Comparison of ENCODE assay signal across 18 cellular contexts in the genomic region with DNA sequence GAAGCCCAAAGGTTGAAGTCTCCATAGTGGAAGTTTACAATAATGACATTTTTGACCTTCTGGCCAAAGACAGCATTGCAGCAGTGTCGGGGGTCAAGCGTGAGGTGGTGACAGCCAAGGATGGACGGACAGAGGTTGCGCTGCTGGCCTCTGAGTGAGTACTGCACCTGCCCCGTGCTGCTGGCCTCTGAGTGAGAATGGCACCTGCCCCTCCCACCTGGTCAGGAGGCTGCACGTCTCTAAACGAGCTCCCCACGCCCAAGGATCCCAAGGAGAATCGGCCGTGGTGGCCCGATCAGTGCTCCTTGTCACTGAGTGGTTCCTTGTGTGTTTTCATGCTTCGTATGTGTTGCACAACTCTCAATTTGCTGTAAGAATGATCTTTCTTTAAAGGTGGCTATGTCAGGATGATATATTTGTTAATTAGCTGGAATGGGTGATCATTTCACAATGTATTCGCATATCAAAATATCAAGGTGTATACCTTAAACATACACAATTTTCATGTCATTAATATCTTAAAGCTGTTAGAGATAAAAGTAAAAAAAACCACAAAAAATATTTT. TPM values are rescaled to one million over a fixed set of nuclear protein-coding genes. Genes with fewer than 3 reads are reported as not detected.
DNase-seq lines count a peak whose midpoint lies in the region; ATAC-seq, FAIRE-seq and TF ChIP-seq lines count a peak whose summit lies in the region.
"Had no signal": no experiment of that assay in that cellular context is flagged by ENCODE, and none has a peak within 500 bp of the region (broad histone marks: within the 10 kb centered on the region; RNA-seq: fewer than 3 reads in every experiment).

No MANE protein-coding gene starts in this region.

- no peak overlapping the region for H3K23ac ChIP-seq in IMR-90 (ENCODE audit: low read depth, low read length)

- CTCF ChIA-PET in IMR-90 (lab: Yijun Ruan, JAX): interaction anchor here (0.6 kb wide), 1 partner anchor 1425 kb away, joined by 3 read pairs; no protein-coding TSS in a partner anchor
- CTCF ChIA-PET in HepG2 (lab: Yijun Ruan, JAX; ENCODE audit: low intra/inter-chr PET ratio, low total read pairs): no interaction called here

- no peak overlapping the region for H3K14ac ChIP-seq in IMR-90 (replicated peaks; ENCODE audit: low read depth, low read length)

- H4K8ac ChIP-seq in IMR-90 (ENCODE audit: low read depth in 2 of 2, low read length in 2 of 2): no peak overlapping the region

- no peak overlapping the region for H2BK15ac ChIP-seq in IMR-90 (ENCODE audit: low read depth, low read length)

- no peak overlapping the region for H4K91ac ChIP-seq in IMR-90 (ENCODE audit: insufficient read depth, low read depth, low read length)

- 95 to 96% (median 96%) methylated on average over 13 of the region's 13 CpGs for WGBS in heart left ventricle, 4 donors
- WGBS in IMR-90 (ENCODE audit: extremely low coverage in 2 of 2, insufficient read length in 1 of 2), 2 experiments: 92% methylated on average over 2 of the region's 13 CpGs; no CpG with 5 or more reads in 1 of the 2 experiments
- WGBS in HepG2 (ENCODE audit: low lambda C conversion rate): 21% methylated on average over 13 of the region's 13 CpGs

- H3K56ac ChIP-seq in IMR-90 (ENCODE audit: extremely low read depth, insufficient read depth, low read length): no peak overlapping the region

- FAIRE-seq in HepG2 (lab: Jason Lieb, UNC): no peak
- FAIRE-seq: G401.6, GM12891, H1 had no signal

- H3K4me1 ChIP-seq in heart left ventricle: peaks cover 0 to 40% (median 22%) of the 10 kb centered on the region in 12 donors
- H3K4me1 ChIP-seq in IMR-90 (ENCODE audit: control insufficient read depth, insufficient read depth, low read length): peaks cover 4% of the 10 kb centered on the region; the same call in 1 of the 2 replicates
- peaks cover 24% of the 10 kb centered on the region for H3K4me1 ChIP-seq in HepG2 (ENCODE audit: insufficient read depth, low read length)
- peaks cover 7% of the 10 kb centered on the region in 2 donors for H3K4me1 ChIP-seq in gastrocnemius medialis

- H3K79me2 ChIP-seq in HepG2 (ENCODE audit: insufficient read depth, low read length): no peaks in the 10 kb centered on the region

- H3K4me2 ChIP-seq in IMR-90 (ENCODE audit: low read depth, low read length) (no peak overlapping the region), HepG2 (ENCODE audit: low read depth, low read length) (no peak overlapping the region)
- H3K4me2 ChIP-seq: BLaER1 treated with 17β-estradiol and CSF1 and Interleukin-3, amounts not matched to agents 10 nM and 100 nM had no signal

- dilution Hi-C loops in IMR-90 (cut with HindIII; ENCODE audit: low sequenced_read_pairs, unreplicated experiment): no loop called here

- TF ChIP-seq CTCF in heart left ventricle (IDR thresholded peaks at IDR 0.05): no peak
- TF ChIP-seq CTCF in IMR-90 (conservative IDR thresholded peaks at IDR 0.05; ENCODE audit: low read depth, low read length): no peak
- TF ChIP-seq CTCF in HepG2 (CRISPR knock-in tag; IDR thresholded peaks at IDR 0.05): no peak
- no peak for TF ChIP-seq CTCF in gastrocnemius medialis (IDR thresholded peaks at IDR 0.05 in 4 of 5, conservative IDR thresholded peaks at IDR 0.05 in 1 of 5)

- H2BK120ac ChIP-seq in IMR-90 (ENCODE audit: low read depth, low read length): no peak overlapping the region

- no peak overlapping the region for H2AK5ac ChIP-seq in IMR-90 (ENCODE audit: low read depth, low read length)

- no peak overlapping the region for H2AK9ac ChIP-seq in IMR-90 (replicated peaks; ENCODE audit: low read depth, low read length, poor library complexity)

- no peaks in the 10 kb centered on the region for H3K79me1 ChIP-seq in IMR-90 (ENCODE audit: low read depth in 1 of 2, low read length in 2 of 2)

- no peak overlapping the region for H2BK20ac ChIP-seq in IMR-90 (ENCODE audit: low read depth, low read length)

- no TSS peak for BruUV-seq in IMR-90 (replicated peaks; lab: Mats Ljungman, UMichigan)
- BruUV-seq in HepG2 (replicated peaks; lab: Mats Ljungman, UMichigan): no TSS peak

- H3K18ac ChIP-seq in IMR-90 (ENCODE audit: low read depth, low read length): no peak overlapping the region

- peaks cover 0 to 8% (median 0%) of the 10 kb centered on the region in 9 donors for H3K27me3 ChIP-seq in heart left ventricle
- no peaks in the 10 kb centered on the region for H3K27me3 ChIP-seq in IMR-90 (ENCODE audit: control insufficient read depth, insufficient read depth, low read length)
- H3K27me3 ChIP-seq in HepG2 (ENCODE audit: control insufficient read depth in 1 of 2, insufficient read depth in 2 of 2, low read length in 2 of 2): peaks cover 12 to 74% of the 10 kb centered on the region in 2 experiments
- H3K27me3 ChIP-seq in gastrocnemius medialis: peaks cover 0 to 7% (median 6%) of the 10 kb centered on the region in 3 donors

- TF ChIP-seq POLR2A in heart left ventricle (IDR thresholded peaks at IDR 0.05) (no peak), IMR-90 (IDR thresholded peaks at IDR 0.05; ENCODE audit: low read depth, low read length) (no peak), HepG2 (IDR thresholded peaks at IDR 0.05; ENCODE audit: insufficient read depth in 1 of 2, low read depth in 2 of 2, low read length in 2 of 2) (no peak), gastrocnemius medialis (IDR thresholded peaks at IDR 0.05) (no peak)

- DNase-seq in heart left ventricle (peak in 1 of 5 donors; percentile 49), left cardiac atrium (no peak), IMR-90 (no peak), HepG2 (ENCODE audit: low spot score) (no peak), gastrocnemius medialis (no peak), cerebellar cortex (ENCODE audit: low spot score) (no peak)
- DNase-seq in stimulated activated CD4-positive, alpha-beta T cell treated with anti-CD3 and anti-CD28 coated beads, Interleukin-4, amount 100 ng/mL, for 24 hours: no peak
- DNase-seq: CD4-positive, alpha-beta T cell; DMS79 had no signal

- H3K36me3 ChIP-seq in heart left ventricle (no peaks in the 10 kb centered on the region), IMR-90 (ENCODE audit: control insufficient read depth, insufficient read depth, low read length) (no peaks in the 10 kb centered on the region), HepG2 (replicated peaks in 1 of 2; ENCODE audit: control insufficient read depth in 1 of 2, insufficient read depth in 2 of 2, low read length in 2 of 2) (no peaks in the 10 kb centered on the region), gastrocnemius medialis (no peaks in the 10 kb centered on the region)
- H3K36me3 ChIP-seq: HAP-1 had no signal

- TF ChIP-seq RAD21 in IMR-90 (IDR thresholded peaks at IDR 0.05; ENCODE audit: low read length) (no peak), HepG2 (CRISPR knock-in tag; IDR thresholded peaks at IDR 0.05) (no peak)

- no peak overlapping the region for H3K9ac ChIP-seq in IMR-90 (ENCODE audit: low read depth, low read length)
- H3K9ac ChIP-seq in HepG2 (ENCODE audit: insufficient read depth, low read depth, low read length): no peak overlapping the region
- H3K9ac ChIP-seq: BLaER1 treated with 17β-estradiol and CSF1 and Interleukin-3, amounts not matched to agents 10 nM and 100 nM had no signal

- H4K20me1 ChIP-seq in IMR-90 (ENCODE audit: insufficient read depth, low read length) (no peaks in the 10 kb centered on the region), HepG2 (ENCODE audit: insufficient read depth, low read length) (no peaks in the 10 kb centered on the region; the same call in 1 of the 2 replicates)
- H4K20me1 ChIP-seq: BLaER1 treated with 17β-estradiol and CSF1 and Interleukin-3, amounts not matched to agents 10 nM and 100 nM had no signal

- no peak overlapping the region for H3K4me3 ChIP-seq in heart left ventricle
- no peak overlapping the region for H3K4me3 ChIP-seq in IMR-90 (ENCODE audit: insufficient read depth, low read depth, low read length)
- H3K4me3 ChIP-seq in HepG2 (replicated peaks in 1 of 3; ENCODE audit: insufficient read depth in 1 of 3, low read depth in 2 of 3, low read length in 3 of 3): no peak overlapping the region
- no peak overlapping the region for H3K4me3 ChIP-seq in gastrocnemius medialis
- H3K4me3 ChIP-seq: HAP-1 had no signal

- H2BK5ac ChIP-seq in IMR-90 (ENCODE audit: low read depth, low read length, poor library complexity, severe bottlenecking): no peak overlapping the region

- TF ChIP-seq EP300 in HepG2 (IDR thresholded peaks at IDR 0.05; ENCODE audit: low read depth in 2 of 2, low read length in 2 of 2): no peak
- no peak for TF ChIP-seq EP300 in HepG2 (CRISPR knock-in tag; IDR thresholded peaks at IDR 0.05; ENCODE audit: borderline replicate concordance)

- H3K27ac ChIP-seq in heart left ventricle: peak overlapping the region in 8 of 12 donors; percentile 81 to 97 (median 86)
- H3K27ac ChIP-seq in IMR-90 (ENCODE audit: insufficient read depth, low read length): no peak overlapping the region
- no peak overlapping the region for H3K27ac ChIP-seq in HepG2 (ENCODE audit: extremely low read length, insufficient read depth, low read length)
- H3K27ac ChIP-seq in gastrocnemius medialis: peak overlapping the region; percentile 57 to 78 (median 73)
- H3K27ac ChIP-seq: 22Rv1; BLaER1 treated with 17β-estradiol and CSF1 and Interleukin-3, amounts not matched to agents 10 nM and 100 nM had no signal

- in situ Hi-C loops in IMR-90 (cut with MboI; ENCODE audit: low sequenced_read_pairs): no loop called here
- in situ Hi-C loops in HepG2 (cut with HindIII; ENCODE audit: extremely low pct_ligation_motif_present, low pct_unique_long_range_greater_than_20kb): no loop called here
- in situ Hi-C loops in gastrocnemius medialis (cut with MboI; ENCODE audit: low sequenced_read_pairs in 4 of 4): no loop called here

- H3K4ac ChIP-seq in IMR-90 (ENCODE audit: low read depth, low read length): no peak overlapping the region

- peak overlapping the region; percentile 14 for H2AFZ ChIP-seq in IMR-90 (replicated peaks; ENCODE audit: low read length, poor library complexity)
- H2AFZ ChIP-seq in HepG2 (ENCODE audit: low read length): no peak overlapping the region

- intact Hi-C loops in heart left ventricle (cut with DNase I): loop anchor here in 5 of 10 donors (5.0 to 10.0 kb wide), 3 partner anchors 46 to 104 kb away; no protein-coding TSS in a partner anchor
- intact Hi-C loops in left cardiac atrium (cut with DNase I): no loop called here
- intact Hi-C loops in IMR-90 (cut with micrococcal nuclease): loop anchor here (10.0 kb wide), 2 partner anchors 84 to 214 kb away; partner anchors contain the start of gene AFDN
- intact Hi-C loops in HepG2 (cut with micrococcal nuclease; ENCODE audit: unreplicated experiment): no loop called here
- intact Hi-C loops in gastrocnemius medialis (cut with DNase I; ENCODE audit: low total_unique reads): no loop called here

- H3K9me1 ChIP-seq in IMR-90 (ENCODE audit: insufficient read depth, low read length): no peaks in the 10 kb centered on the region; the same call in 1 of the 2 replicates

- POLR2A ChIA-PET in IMR-90 (lab: Charles Lee; ENCODE audit: unreplicated experiment) (no interaction called here), HepG2 (lab: Yijun Ruan, JAX) (no interaction called here)

- H4K5ac ChIP-seq in IMR-90 (ENCODE audit: low read depth, low read length): no peak overlapping the region

- H3K9me3 ChIP-seq in heart left ventricle: peaks cover 0 to 29% (median 20%) of the 10 kb centered on the region in 12 donors
- H3K9me3 ChIP-seq in IMR-90 (ENCODE audit: control insufficient read depth, insufficient read depth, low read length): peaks cover 3% of the 10 kb centered on the region; the same call in 1 of the 2 replicates
- no peaks in the 10 kb centered on the region for H3K9me3 ChIP-seq in HepG2 (ENCODE audit: low read length)
- H3K9me3 ChIP-seq in gastrocnemius medialis: no peaks in the 10 kb centered on the region
- H3K9me3 ChIP-seq: HAP-1 had no signal

- ATAC-seq in heart left ventricle (no peak), left cardiac atrium (no peak), IMR-90 (ENCODE audit: low read depth) (no peak), HepG2 (peak; percentile 21; the same call in 1 of the 3 replicates), gastrocnemius medialis (no peak), GM18873 (IDR thresholded peaks at IDR 0.05; ENCODE audit: low FRiP score, unreplicated experiment) (no peak)

RNA-seq across cellular contexts. Expression of gene FRMD1, which starts 40.4 kb away (rescaled TPM):
- total RNA-seq in heart left ventricle: under 1 TPM in 2 of 9 donors, not detected in 7; 0.16 to 0.50 TPM
- under 1 TPM; 0.04 to 0.11 TPM for polyA plus RNA-seq in heart left ventricle
- total RNA-seq in left cardiac atrium: under 1 TPM; 0.18 to 0.79 TPM
- total RNA-seq in IMR-90 (2012; rRNA removed): not detected in 2 replicates
- not detected in 2 replicates for polyA plus RNA-seq in IMR-90 (2012; rRNA removed)
- not detected in 2 replicates for polyA plus RNA-seq in IMR-90 (2012; cell fraction: cytosol; rRNA removed)
- not detected in 2 replicates for polyA plus RNA-seq in IMR-90 (2012; cell fraction: nucleus; rRNA removed; ENCODE audit: low replicate concordance)
- total RNA-seq in HepG2 (2016; rRNA removed; fragmentation: Illumina TruSeq; extraction: Trizol): not detected in 2 replicates
- not detected in 2 replicates for total RNA-seq in HepG2 (2016; cell fraction: cytosol; rRNA removed; fragmentation: Illumina TruSeq; extraction: Trizol; ENCODE audit: low read depth)
- not detected in 2 replicates for total RNA-seq in HepG2 (2016; cell fraction: insoluble cytoplasmic fraction; rRNA removed; fragmentation: Illumina TruSeq; extraction: Trizol)
- total RNA-seq in HepG2 (2016; cell fraction: membrane; rRNA removed; fragmentation: Illumina TruSeq; extraction: Trizol): not detected in 2 replicates
- not detected in 2 replicates for total RNA-seq in HepG2 (2016; cell fraction: nucleus; rRNA removed; fragmentation: Illumina TruSeq; extraction: Trizol)
- polyA plus RNA-seq in HepG2 (2011; rRNA removed): 0.01 and 0.09 TPM in 2 replicates
- polyA plus RNA-seq in HepG2 (2011; cell fraction: cytosol; rRNA removed): 0.01 and 0.03 TPM in 2 replicates
- 0.14 and 0.32 TPM in 2 replicates for polyA plus RNA-seq in HepG2 (2011; cell fraction: nucleus; rRNA removed)
- 0.05 TPM in 2 replicates for polyA plus RNA-seq in HepG2 (2012)
- not detected in 2 replicates for polyA plus RNA-seq in HepG2 (2016; cell fraction: cytosol; fragmentation: Illumina TruSeq; extraction: Trizol; ENCODE audit: low read depth)
- polyA plus RNA-seq in HepG2 (2016; cell fraction: insoluble cytoplasmic fraction; fragmentation: Illumina TruSeq; extraction: Trizol; ENCODE audit: low read depth): not detected in 2 replicates
- polyA plus RNA-seq in HepG2 (2016; cell fraction: membrane; fragmentation: Illumina TruSeq; extraction: Trizol; ENCODE audit: low read depth): not detected in 2 replicates
- not detected in 2 replicates for polyA plus RNA-seq in HepG2 (2016; cell fraction: nucleus; fragmentation: Illumina TruSeq; extraction: Trizol; ENCODE audit: insufficient read depth, low read depth)
- polyA minus RNA-seq in HepG2 (2011; rRNA and poly(A)+ RNA removed; ENCODE audit: low replicate concordance): 0.04 TPM in 1 of 2 replicates, not detected in the other
- polyA minus RNA-seq in HepG2 (2011; cell fraction: cytosol; rRNA and poly(A)+ RNA removed): not detected in 2 replicates
- polyA minus RNA-seq in HepG2 (2011; cell fraction: nucleus; rRNA and poly(A)+ RNA removed): 0.13 TPM in 1 of 2 replicates, not detected in the other
- under 1 TPM in 2 of 4 donors, not detected in 2; 0.04 to 0.12 TPM for total RNA-seq in gastrocnemius medialis
- total RNA-seq: A673; CD4-positive, alpha-beta T cell; H1; HT1080 had no signal

RNA-seq across cellular contexts. Expression of gene KIF25, which starts 41.2 kb away (rescaled TPM):
- total RNA-seq in heart left ventricle: under 1 TPM in 4 of 9 donors, not detected in 5; 0.11 to 0.29 (median 0.21) TPM
- polyA plus RNA-seq in heart left ventricle: under 1 TPM; 0.12 to 0.15 TPM
- under 1 TPM; 0.34 to 0.44 TPM for total RNA-seq in left cardiac atrium
- total RNA-seq in IMR-90 (2012; rRNA removed): not detected in 2 replicates
- polyA plus RNA-seq in IMR-90 (2012; rRNA removed): not detected in 2 replicates
- not detected in 2 replicates for polyA plus RNA-seq in IMR-90 (2012; cell fraction: cytosol; rRNA removed)
- 0.34 and 0.83 TPM in 2 replicates for polyA plus RNA-seq in IMR-90 (2012; cell fraction: nucleus; rRNA removed; ENCODE audit: low replicate concordance)
- not detected in 2 replicates for total RNA-seq in HepG2 (2016; rRNA removed; fragmentation: Illumina TruSeq; extraction: Trizol)
- not detected in 2 replicates for total RNA-seq in HepG2 (2016; cell fraction: cytosol; rRNA removed; fragmentation: Illumina TruSeq; extraction: Trizol; ENCODE audit: low read depth)
- not detected in 2 replicates for total RNA-seq in HepG2 (2016; cell fraction: insoluble cytoplasmic fraction; rRNA removed; fragmentation: Illumina TruSeq; extraction: Trizol)
- not detected in 2 replicates for total RNA-seq in HepG2 (2016; cell fraction: membrane; rRNA removed; fragmentation: Illumina TruSeq; extraction: Trizol)
- not detected in 2 replicates for total RNA-seq in HepG2 (2016; cell fraction: nucleus; rRNA removed; fragmentation: Illumina TruSeq; extraction: Trizol)
- not detected in 2 replicates for polyA plus RNA-seq in HepG2 (2011; rRNA removed)
- polyA plus RNA-seq in HepG2 (2011; cell fraction: cytosol; rRNA removed): not detected in 2 replicates
- polyA plus RNA-seq in HepG2 (2011; cell fraction: nucleus; rRNA removed): not detected in 2 replicates
- not detected in 2 replicates for polyA plus RNA-seq in HepG2 (2012)
- polyA plus RNA-seq in HepG2 (2016; cell fraction: cytosol; fragmentation: Illumina TruSeq; extraction: Trizol; ENCODE audit: low read depth): not detected in 2 replicates
- polyA plus RNA-seq in HepG2 (2016; cell fraction: insoluble cytoplasmic fraction; fragmentation: Illumina TruSeq; extraction: Trizol; ENCODE audit: low read depth): not detected in 2 replicates
- not detected in 2 replicates for polyA plus RNA-seq in HepG2 (2016; cell fraction: membrane; fragmentation: Illumina TruSeq; extraction: Trizol; ENCODE audit: low read depth)
- polyA plus RNA-seq in HepG2 (2016; cell fraction: nucleus; fragmentation: Illumina TruSeq; extraction: Trizol; ENCODE audit: insufficient read depth, low read depth): not detected in 2 replicates
- polyA minus RNA-seq in HepG2 (2011; rRNA and poly(A)+ RNA removed; ENCODE audit: low replicate concordance): not detected in 2 replicates
- not detected in 2 replicates for polyA minus RNA-seq in HepG2 (2011; cell fraction: cytosol; rRNA and poly(A)+ RNA removed)
- polyA minus RNA-seq in HepG2 (2011; cell fraction: nucleus; rRNA and poly(A)+ RNA removed): not detected in 2 replicates
- total RNA-seq in gastrocnemius medialis: 1 to 10 TPM in 1 of 4 donors, under 1 TPM in 1, not detected in 2; 0.16 to 1.0 TPM
- total RNA-seq: CD4-positive, alpha-beta T cell; HT1080 had no signal

Comparison
In these comparisons a context has a peak if more than half of its experiments do, and no peak if none do; other contexts are left out.
1. H3K27ac ChIP-seq: peak in heart left ventricle (8 of 12) and gastrocnemius medialis (4 of 4); none in IMR-90 (single experiment) and HepG2 (single experiment).